In the genomic region with DNA sequence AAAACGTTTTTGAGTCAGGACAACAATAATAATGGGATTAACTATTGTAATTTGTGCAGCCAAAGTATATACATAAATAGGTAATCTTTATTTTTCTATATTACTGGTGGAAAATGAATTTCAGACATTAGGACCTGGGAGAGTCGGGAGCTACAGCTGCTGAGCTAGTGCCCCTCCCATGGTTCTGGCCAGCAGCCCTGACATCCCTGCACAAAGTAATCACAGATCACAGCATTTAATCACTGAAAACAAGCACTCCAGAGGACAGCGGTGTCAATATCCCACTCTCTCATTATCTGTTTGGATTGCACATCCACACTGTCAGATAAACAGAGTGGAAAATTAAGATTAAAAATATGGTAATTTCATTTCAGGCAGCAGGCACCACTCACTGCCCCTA, we compare ENCODE assay signal across 16 cellular contexts.
A peak's percentile ranks its signal among the peaks of the same experiment; 100 is the strongest.
DNase-seq lines count a peak whose midpoint lies in the region; ATAC-seq lines count a peak whose summit lies in the region.
"Had no signal": no experiment of that assay in that cellular context is flagged by ENCODE, and none has a peak within 500 bp of the region (broad histone marks: within the 10 kb centered on the region; RNA-seq: fewer than 3 reads in every experiment).

No MANE protein-coding gene starts in this region.

- ATAC-seq in GM19328 (IDR thresholded peaks at IDR 0.05; ENCODE audit: unreplicated experiment) = no peak
- ATAC-seq: activated CD4-positive, CD25-positive, alpha-beta regulatory T cell treated with anti-CD3 and anti-CD28 coated beads, Interleukin-2, amount 50 U/mL, for 24 hours; activated T-helper 17 cell treated with anti-CD3 and anti-CD28 coated beads, Interleukin-2, amount 50 U/mL, for 72 hours; right lobe of liver had no signal

- DNase-seq in DMS153 treated with DMSO at 0.1 percent for 48 hours (lab: John Stamatoyannopoulos, UW; ENCODE audit: unreplicated experiment) (peak; percentile 66), NCI-H146 (lab: John Stamatoyannopoulos, UW) (peak; percentile 86), NCI-H748 treated with DMSO at 0.1 percent for 48 hours (lab: John Stamatoyannopoulos, UW) (peak; percentile 94), left kidney (ENCODE audit: low read depth, low spot score) (peak; percentile 7), AML-193 (lab: John Stamatoyannopoulos, UW) (no peak), ureter (ENCODE audit: low spot score) (no peak)
- DNase-seq in NK-92 treated with Interleukin-12 subunit alpha and Interleukin-12 subunit beta, amount 100 ng/mL, for 24 hours (lab: John Stamatoyannopoulos, UW) = no peak
- DNase-seq: CD4-positive, CD25-positive, alpha-beta regulatory T cell; MV-4-11; PC-9; right lobe of liver; stimulated activated CD4-positive, alpha-beta T cell treated with anti-CD3 and anti-CD28 coated beads, Interleukin-15, amount 100 ng/mL, for 24 hours; T-helper 9 cell had no signal

Comparison
In these comparisons a context has a peak if more than half of its experiments do, and no peak if none do; other contexts are left out.
1. DNase-seq: peak in DMS153 treated with DMSO at 0.1 percent for 48 hours (single experiment), NCI-H146 (single experiment), NCI-H748 treated with DMSO at 0.1 percent for 48 hours (single experiment) and left kidney (single experiment); none in AML-193 (0 of 2), NK-92 treated with Interleukin-12 subunit alpha and Interleukin-12 subunit beta, amount 100 ng/mL, for 24 hours (single experiment) and ureter (single experiment).